In genomic region chr11:893008-893654, GRCh38 we compare ENCODE assay signal across 20 cellular contexts. TPM values are rescaled to one million over a fixed set of nuclear protein-coding genes. Genes with fewer than 3 reads are reported as not detected.
A peak's percentile ranks its signal among the peaks of the same experiment; 100 is the strongest.
DNase-seq lines count a peak whose midpoint lies in the region; ATAC-seq, FAIRE-seq and TF ChIP-seq lines count a peak whose summit lies in the region.
"Had no signal": no experiment of that assay in that cellular context is flagged by ENCODE, and none has a peak within 500 bp of the region (broad histone marks: within the 10 kb centered on the region; RNA-seq: fewer than 3 reads in every experiment).

No MANE protein-coding gene starts in this region.

- H3K4me2 ChIP-seq in K562 (ENCODE audit: insufficient read depth, low read length) (no peak overlapping the region), hepatocyte (no peak overlapping the region)

- H3K9me1 ChIP-seq in K562 (ENCODE audit: control insufficient read depth, insufficient read depth, low read length): no peaks in the 10 kb centered on the region

- peaks cover 39% of the 10 kb centered on the region; the same call in 1 of the 3 replicates for H3K36me3 ChIP-seq in K562 (ENCODE audit: control insufficient read depth, insufficient read depth, low read length)
- H3K36me3 ChIP-seq in hepatocyte (replicated peaks; ENCODE audit: insufficient read depth, low read depth): no peaks in the 10 kb centered on the region

- peak overlapping the region in 1 of 2 experiments; percentile 73; a peak in 1 of 4 replicates for H3K9ac ChIP-seq in K562 (ENCODE audit: insufficient read depth in 1 of 2, low read depth in 2 of 2, low read length in 2 of 2)

- intact Hi-C loops in natural killer cell (cut with micrococcal nuclease) (no loop called here), K562 (cut with micrococcal nuclease) (no loop called here)

- no peak for TF ChIP-seq EP300 in K562 (IDR thresholded peaks at IDR 0.05; ENCODE audit: low read length)

- no peak overlapping the region for H3K4me3 Mint-ChIP-seq in natural killer cell treated with Interleukin-12 subunit alpha and Interleukin-12 subunit beta and Interleukin-15 and Interleukin-18, amount 100 ng/mL, for 72 hours
- H3K4me3 Mint-ChIP-seq in natural killer cell: no peak overlapping the region
- H3K4me3 Mint-ChIP-seq in stimulated activated naive B cell treated with anti-CD40 and anti-IgM and Interleukin-4, amounts not matched to agents 10 μg/mL and 1 μg/mL and 100 μg/mL, for 72 hours: no peak overlapping the region
- H3K4me3 Mint-ChIP-seq in activated CD8-positive, alpha-beta T cell treated with anti-CD3 and anti-CD28 coated beads, Interleukin-2, amount 10 ng/mL, durations not matched to agents 7 days and 5 days: no peak overlapping the region
- H3K4me3 Mint-ChIP-seq: B cell; CD4-positive, CD25-positive, alpha-beta regulatory T cell; CD8-positive, alpha-beta memory T cell; HFFc6 had no signal

- TF ChIP-seq CTCF in natural killer cell (IDR thresholded peaks at IDR 0.05) (no peak), K562 (IDR thresholded peaks at IDR 0.05 in 2 of 3, conservative IDR thresholded peaks at IDR 0.05 in 1 of 3; ENCODE audit: insufficient read depth in 2 of 3, low read depth in 1 of 3, low read length in 3 of 3) (no peak), hepatocyte (IDR thresholded peaks at IDR 0.05; ENCODE audit: poor library complexity) (no peak)

- no peak for TF ChIP-seq RAD21 in K562 (CRISPR knock-in tag; conservative IDR thresholded peaks at IDR 0.05 in 1 of 2, IDR thresholded peaks at IDR 0.05 in 1 of 2)

- no TSS peak for BruUV-seq in K562 (replicated peaks; lab: Mats Ljungman, UMichigan)

- CTCF ChIA-PET in K562 (lab: Yijun Ruan, JAX; ENCODE audit: low intra/inter-chr PET ratio): no interaction called here
- CTCF ChIA-PET in activated CD8-positive, alpha-beta T cell treated with anti-CD3 and anti-CD28 coated beads, Interleukin-2, amount 10 ng/mL, durations not matched to agents 7 days and 5 days (lab: Charles Lee): no interaction called here

- no peaks in the 10 kb centered on the region for H3K36me3 Mint-ChIP-seq in natural killer cell treated with Interleukin-12 subunit alpha and Interleukin-12 subunit beta and Interleukin-15 and Interleukin-18, amount 100 ng/mL, for 72 hours
- H3K36me3 Mint-ChIP-seq in natural killer cell: no peaks in the 10 kb centered on the region
- H3K36me3 Mint-ChIP-seq in stimulated activated naive B cell treated with anti-CD40 and anti-IgM and Interleukin-4, amounts not matched to agents 10 μg/mL and 1 μg/mL and 100 μg/mL, for 72 hours: peaks cover 17 to 20% of the 10 kb centered on the region in 2 donors
- no peaks in the 10 kb centered on the region for H3K36me3 Mint-ChIP-seq in activated CD8-positive, alpha-beta T cell treated with anti-CD3 and anti-CD28 coated beads, Interleukin-2, amount 10 ng/mL, durations not matched to agents 7 days and 5 days (ENCODE audit: low read depth)
- H3K36me3 Mint-ChIP-seq: CD4-positive, CD25-positive, alpha-beta regulatory T cell had no signal

- no peak overlapping the region for H3K27ac ChIP-seq in K562 (ENCODE audit: extremely low read depth, low read depth, low read length)
- no peak overlapping the region for H3K27ac ChIP-seq in hepatocyte

- H3K4me1 ChIP-seq in K562 (replicated peaks in 1 of 2; ENCODE audit: control insufficient read depth in 2 of 2, insufficient read depth in 2 of 2, low read length in 2 of 2): peaks cover 0 to 81% of the 10 kb centered on the region in 2 experiments; a peak in 2 of 5 replicates
- peaks cover 6% of the 10 kb centered on the region for H3K4me1 ChIP-seq in hepatocyte (ENCODE audit: insufficient read depth)

- TF ChIP-seq POLR2A in K562 (conservative IDR thresholded peaks at IDR 0.05): no peak

- peak; percentile 15 to 20 for ATAC-seq in natural killer cell treated with Interleukin-12 subunit alpha and Interleukin-12 subunit beta and Interleukin-15 and Interleukin-18, amount 100 ng/mL, for 72 hours
- no peak for ATAC-seq in natural killer cell
- ATAC-seq in K562: no peak
- ATAC-seq in stimulated activated naive B cell treated with anti-CD40 and anti-IgM and Interleukin-4, amounts not matched to agents 10 μg/mL and 1 μg/mL and 100 μg/mL, for 72 hours (replicated peaks): no peak
- ATAC-seq in activated CD8-positive, alpha-beta T cell treated with anti-CD3 and anti-CD28 coated beads, Interleukin-2, amount 10 ng/mL, durations not matched to agents 7 days and 5 days: no peak
- ATAC-seq: GM12878, HCT116 had no signal

- DNase-seq in natural killer cell treated with Interleukin-12 subunit alpha and Interleukin-12 subunit beta and Interleukin-15 and Interleukin-18, amount 100 ng/mL, for 72 hours (ENCODE audit: low spot score): no peak
- DNase-seq in natural killer cell: no peak
- DNase-seq in K562 (ENCODE audit: extremely low read depth in 1 of 4, low spot score in 3 of 4): no peak
- DNase-seq in stimulated activated naive B cell treated with anti-CD40 and anti-IgM and Interleukin-4, amounts not matched to agents 10 μg/mL and 1 μg/mL and 100 μg/mL, for 72 hours: no peak
- no peak for DNase-seq in activated CD8-positive, alpha-beta T cell treated with anti-CD3 and anti-CD28 coated beads, Interleukin-2, amount 10 ng/mL, durations not matched to agents 7 days and 5 days
- no peak for DNase-seq in hepatocyte (ENCODE audit: low spot score)
- DNase-seq: C1 segment of cervical spinal cord; CD4-positive, CD25-positive, alpha-beta regulatory T cell; CD8-positive, alpha-beta memory T cell; COR-L47; DMS 273 treated with DMSO at 0.1 percent for 48 hours; DMS53; DND-41; EL; GOT3; H7; HFFc6 had no signal

- no peak for FAIRE-seq in K562 (lab: Jason Lieb, UNC)
- FAIRE-seq: GM12878 had no signal

- no peaks in the 10 kb centered on the region for H3K9me3 Mint-ChIP-seq in natural killer cell treated with Interleukin-12 subunit alpha and Interleukin-12 subunit beta and Interleukin-15 and Interleukin-18, amount 100 ng/mL, for 72 hours
- no peaks in the 10 kb centered on the region for H3K9me3 Mint-ChIP-seq in natural killer cell
- no peaks in the 10 kb centered on the region for H3K9me3 Mint-ChIP-seq in stimulated activated naive B cell treated with anti-CD40 and anti-IgM and Interleukin-4, amounts not matched to agents 10 μg/mL and 1 μg/mL and 100 μg/mL, for 72 hours
- H3K9me3 Mint-ChIP-seq in activated CD8-positive, alpha-beta T cell treated with anti-CD3 and anti-CD28 coated beads, Interleukin-2, amount 10 ng/mL, durations not matched to agents 7 days and 5 days (ENCODE audit: insufficient read depth): no peaks in the 10 kb centered on the region
- H3K9me3 Mint-ChIP-seq: CD4-positive, CD25-positive, alpha-beta regulatory T cell; CD8-positive, alpha-beta memory T cell; HFFc6 had no signal

- H3K79me2 ChIP-seq in K562 (ENCODE audit: control insufficient read depth, insufficient read depth, low read length) (no peaks in the 10 kb centered on the region), hepatocyte (no peaks in the 10 kb centered on the region)

- H3K9me2 ChIP-seq in hepatocyte (replicated peaks; ENCODE audit: insufficient read depth): no peaks in the 10 kb centered on the region

- 84% methylated on average over 11 of the region's 13 CpGs for WGBS in K562 (ENCODE audit: insufficient coverage, low coverage, missing lambda C conversion rate)
- WGBS in hepatocyte (ENCODE audit: low lambda C conversion rate, missing lambda C conversion rate): 87% methylated on average over 13 of the region's 13 CpGs

- H3K4me1 Mint-ChIP-seq in natural killer cell treated with Interleukin-12 subunit alpha and Interleukin-12 subunit beta and Interleukin-15 and Interleukin-18, amount 100 ng/mL, for 72 hours (ENCODE audit: low read depth in 2 of 2): peaks cover 0 to 4% of the 10 kb centered on the region in 2 donors
- H3K4me1 Mint-ChIP-seq in natural killer cell: peaks cover 0 to 4% of the 10 kb centered on the region in 2 donors
- H3K4me1 Mint-ChIP-seq in stimulated activated naive B cell treated with anti-CD40 and anti-IgM and Interleukin-4, amounts not matched to agents 10 μg/mL and 1 μg/mL and 100 μg/mL, for 72 hours: peaks cover 3 to 4% of the 10 kb centered on the region in 2 donors
- peaks cover 3% of the 10 kb centered on the region for H3K4me1 Mint-ChIP-seq in activated CD8-positive, alpha-beta T cell treated with anti-CD3 and anti-CD28 coated beads, Interleukin-2, amount 10 ng/mL, durations not matched to agents 7 days and 5 days (ENCODE audit: low read depth)
- H3K4me1 Mint-ChIP-seq: B cell; CD8-positive, alpha-beta memory T cell had no signal

- in situ Hi-C loops in K562 (cut with MboI): no loop called here

- H3K27me3 Mint-ChIP-seq in natural killer cell treated with Interleukin-12 subunit alpha and Interleukin-12 subunit beta and Interleukin-15 and Interleukin-18, amount 100 ng/mL, for 72 hours: no peaks in the 10 kb centered on the region
- H3K27me3 Mint-ChIP-seq in natural killer cell (ENCODE audit: low read depth in 2 of 2): no peaks in the 10 kb centered on the region
- no peaks in the 10 kb centered on the region for H3K27me3 Mint-ChIP-seq in stimulated activated naive B cell treated with anti-CD40 and anti-IgM and Interleukin-4, amounts not matched to agents 10 μg/mL and 1 μg/mL and 100 μg/mL, for 72 hours
- no peaks in the 10 kb centered on the region for H3K27me3 Mint-ChIP-seq in activated CD8-positive, alpha-beta T cell treated with anti-CD3 and anti-CD28 coated beads, Interleukin-2, amount 10 ng/mL, durations not matched to agents 7 days and 5 days (ENCODE audit: low read depth)
- H3K27me3 Mint-ChIP-seq: B cell; CD4-positive, CD25-positive, alpha-beta regulatory T cell; CD8-positive, alpha-beta memory T cell had no signal

- H3K27ac Mint-ChIP-seq in natural killer cell treated with Interleukin-12 subunit alpha and Interleukin-12 subunit beta and Interleukin-15 and Interleukin-18, amount 100 ng/mL, for 72 hours: no peak overlapping the region
- no peak overlapping the region for H3K27ac Mint-ChIP-seq in natural killer cell
- peak overlapping the region; percentile 62 for H3K27ac Mint-ChIP-seq in stimulated activated naive B cell treated with anti-CD40 and anti-IgM and Interleukin-4, amounts not matched to agents 10 μg/mL and 1 μg/mL and 100 μg/mL, for 72 hours
- no peak overlapping the region for H3K27ac Mint-ChIP-seq in activated CD8-positive, alpha-beta T cell treated with anti-CD3 and anti-CD28 coated beads, Interleukin-2, amount 10 ng/mL, durations not matched to agents 7 days and 5 days
- H3K27ac Mint-ChIP-seq: B cell; CD4-positive, CD25-positive, alpha-beta regulatory T cell; CD8-positive, alpha-beta memory T cell; HFFc6 had no signal

- POLR2A ChIA-PET in K562 (lab: Yijun Ruan, JAX): no interaction called here
- POLR2A ChIA-PET in activated CD8-positive, alpha-beta T cell treated with anti-CD3 and anti-CD28 coated beads, Interleukin-2, amount 10 ng/mL, durations not matched to agents 7 days and 5 days (lab: Charles Lee): no interaction called here

- H3K4me3 ChIP-seq in K562 (no peak overlapping the region), hepatocyte (no peak overlapping the region)
- H3K4me3 ChIP-seq: GM12878 had no signal

- H3K27me3 ChIP-seq in K562 (ENCODE audit: control insufficient read depth in 2 of 2, insufficient read depth in 2 of 2, low read length in 2 of 2) (no peaks in the 10 kb centered on the region), hepatocyte (no peaks in the 10 kb centered on the region)

- H2AFZ ChIP-seq in K562 (ENCODE audit: low read depth, low read length) (no peak overlapping the region), hepatocyte (no peak overlapping the region)

- H3K9me3 ChIP-seq in K562 (replicated peaks; ENCODE audit: control insufficient read depth, insufficient read depth, low read depth, low read length): no peaks in the 10 kb centered on the region
- H3K9me3 ChIP-seq in hepatocyte (ENCODE audit: low read depth): no peaks in the 10 kb centered on the region

- H4K20me1 ChIP-seq in K562 (replicated peaks; ENCODE audit: control insufficient read depth, insufficient read depth, low read length) (no peaks in the 10 kb centered on the region; the same call in 1 of the 2 replicates), hepatocyte (ENCODE audit: insufficient read depth, poor library complexity, severe bottlenecking) (no peaks in the 10 kb centered on the region)

RNA-seq across cellular contexts. Expression of gene CHID1, which starts 17.5 kb away (rescaled TPM):
- total RNA-seq in natural killer cell treated with Interleukin-12 subunit alpha and Interleukin-12 subunit beta and Interleukin-15 and Interleukin-18, amount 100 ng/mL, for 72 hours: 100 to 1,000 TPM in 1 of 2 donors, 10 to 100 TPM in 1; 64.8 to 115 TPM
- total RNA-seq in natural killer cell: 10 to 100 TPM; 32.6 to 40.3 (median 33.2) TPM
- 131 and 294 TPM in 2 replicates for total RNA-seq in K562 (2011; cell fraction: chromatin; rRNA removed; ENCODE audit: low replicate concordance)
- 219 and 240 TPM in 2 replicates for total RNA-seq in K562 (2011; cell fraction: nucleolus; rRNA removed)
- 152 and 195 TPM in 2 replicates for total RNA-seq in K562 (2011; cell fraction: nucleoplasm; rRNA removed)
- 39.8 and 54.6 TPM in 2 replicates for total RNA-seq in K562 (2014; rRNA removed)
- 14.2 and 22.4 TPM in 2 replicates for total RNA-seq in K562 (2014; rRNA removed; fragmentation: Illumina TruSeq; extraction: Trizol)
- 35.6 and 35.8 TPM in 2 replicates for total RNA-seq in K562 (2015; rRNA removed; fragmentation: Illumina TruSeq; extraction: Trizol)
- total RNA-seq in K562 (2021): 108 and 114 TPM in 2 replicates
- polyA plus RNA-seq in K562 (2011; rRNA removed): 46.0 and 56.3 TPM in 2 replicates
- 80.3 and 118 TPM in 2 replicates for polyA plus RNA-seq in K562 (2011; cell fraction: cytosol; rRNA removed)
- 57.2 and 75.5 TPM in 2 replicates for polyA plus RNA-seq in K562 (2011; cell fraction: nucleus; rRNA removed)
- 82.8 and 102 TPM in 2 replicates for polyA plus RNA-seq in K562 (2012)
- 67.7 and 81.6 TPM in 2 replicates for polyA plus RNA-seq in K562 (2014; fragmentation: Illumina TruSeq; extraction: Trizol)
- 10 to 100 TPM; 15.1 to 29.6 TPM for polyA plus RNA-seq in K562 (2014; fragmentation: Nextera tagmentation; extraction: Ambion mirVana)
- polyA plus RNA-seq in K562 (2014; rRNA removed): 57.8 and 70.5 TPM in 2 replicates
- 48.8 and 59.6 TPM in 2 replicates for polyA minus RNA-seq in K562 (2011; rRNA and poly(A)+ RNA removed)
- 54.2 and 58.6 TPM in 2 replicates for polyA minus RNA-seq in K562 (2011; cell fraction: cytosol; rRNA and poly(A)+ RNA removed)
- 29.0 and 29.1 TPM in 2 replicates for polyA minus RNA-seq in K562 (2011; cell fraction: nucleus; rRNA and poly(A)+ RNA removed)
- total RNA-seq in activated CD8-positive, alpha-beta T cell treated with anti-CD3 and anti-CD28 coated beads, Interleukin-2, amount 10 ng/mL, durations not matched to agents 7 days and 5 days: 10 to 100 TPM; 46.1 to 48.4 TPM
- 61.5 and 92.4 TPM in 2 replicates for total RNA-seq in hepatocyte
- 152 and 155 TPM in 2 replicates for polyA plus RNA-seq in hepatocyte

RNA-seq across cellular contexts. Expression of gene AP2A2, which starts 32.5 kb away (rescaled TPM):
- 10 to 100 TPM; 51.6 to 75.1 TPM for total RNA-seq in natural killer cell treated with Interleukin-12 subunit alpha and Interleukin-12 subunit beta and Interleukin-15 and Interleukin-18, amount 100 ng/mL, for 72 hours
- total RNA-seq in natural killer cell: 100 to 1,000 TPM in 1 of 3 donors, 10 to 100 TPM in 2; 57.2 to 120 (median 82.9) TPM
- total RNA-seq in K562 (2011; cell fraction: chromatin; rRNA removed; ENCODE audit: low replicate concordance): 125 and 255 TPM in 2 replicates
- total RNA-seq in K562 (2011; cell fraction: nucleolus; rRNA removed): 84.6 and 90.9 TPM in 2 replicates
- total RNA-seq in K562 (2011; cell fraction: nucleoplasm; rRNA removed): 84.5 and 112 TPM in 2 replicates
- 8.1 and 11.0 TPM in 2 replicates for total RNA-seq in K562 (2014; rRNA removed)
- total RNA-seq in K562 (2014; rRNA removed; fragmentation: Illumina TruSeq; extraction: Trizol): 11.9 and 16.2 TPM in 2 replicates
- 19.8 and 22.8 TPM in 2 replicates for total RNA-seq in K562 (2015; rRNA removed; fragmentation: Illumina TruSeq; extraction: Trizol)
- 26.2 and 33.3 TPM in 2 replicates for total RNA-seq in K562 (2021)
- polyA plus RNA-seq in K562 (2011; rRNA removed): 27.7 and 30.6 TPM in 2 replicates
- 20.2 and 29.9 TPM in 2 replicates for polyA plus RNA-seq in K562 (2011; cell fraction: cytosol; rRNA removed)
- 82.5 and 86.1 TPM in 2 replicates for polyA plus RNA-seq in K562 (2011; cell fraction: nucleus; rRNA removed)
- polyA plus RNA-seq in K562 (2012): 31.2 and 48.0 TPM in 2 replicates
- 29.5 and 41.7 TPM in 2 replicates for polyA plus RNA-seq in K562 (2014; fragmentation: Illumina TruSeq; extraction: Trizol)
- 1 to 10 TPM in 1 of 2 experiments, under 1 TPM in 1; 0.69 to 1.3 TPM for polyA plus RNA-seq in K562 (2014; fragmentation: Nextera tagmentation; extraction: Ambion mirVana)
- polyA plus RNA-seq in K562 (2014; rRNA removed): 15.2 and 16.7 TPM in 2 replicates
- polyA minus RNA-seq in K562 (2011; rRNA and poly(A)+ RNA removed): 21.8 and 29.8 TPM in 2 replicates
- polyA minus RNA-seq in K562 (2011; cell fraction: cytosol; rRNA and poly(A)+ RNA removed): 76.6 and 78.5 TPM in 2 replicates
- 26.1 and 39.5 TPM in 2 replicates for polyA minus RNA-seq in K562 (2011; cell fraction: nucleus; rRNA and poly(A)+ RNA removed)
- total RNA-seq in activated CD8-positive, alpha-beta T cell treated with anti-CD3 and anti-CD28 coated beads, Interleukin-2, amount 10 ng/mL, durations not matched to agents 7 days and 5 days: 10 to 100 TPM; 40.1 to 54.0 TPM
- 57.8 and 68.0 TPM in 2 replicates for total RNA-seq in hepatocyte
- polyA plus RNA-seq in hepatocyte: 49.7 and 56.2 TPM in 2 replicates

RNA-seq across cellular contexts. Expression of gene TSPAN4, which starts 50.5 kb away (rescaled TPM):
- 10 to 100 TPM; 17.4 to 31.4 TPM for total RNA-seq in natural killer cell treated with Interleukin-12 subunit alpha and Interleukin-12 subunit beta and Interleukin-15 and Interleukin-18, amount 100 ng/mL, for 72 hours
- total RNA-seq in natural killer cell: 10 to 100 TPM; 11.2 to 18.6 (median 14.6) TPM
- 19.4 and 74.3 TPM in 2 replicates for total RNA-seq in K562 (2011; cell fraction: chromatin; rRNA removed; ENCODE audit: low replicate concordance)
- 78.6 and 92.9 TPM in 2 replicates for total RNA-seq in K562 (2011; cell fraction: nucleolus; rRNA removed)
- 32.7 and 41.1 TPM in 2 replicates for total RNA-seq in K562 (2011; cell fraction: nucleoplasm; rRNA removed)
- 23.1 and 40.5 TPM in 2 replicates for total RNA-seq in K562 (2014; rRNA removed)
- total RNA-seq in K562 (2014; rRNA removed; fragmentation: Illumina TruSeq; extraction: Trizol): 2.3 and 3.8 TPM in 2 replicates
- 15.7 and 16.7 TPM in 2 replicates for total RNA-seq in K562 (2015; rRNA removed; fragmentation: Illumina TruSeq; extraction: Trizol)
- total RNA-seq in K562 (2021): 27.6 and 28.3 TPM in 2 replicates
- polyA plus RNA-seq in K562 (2011; rRNA removed): 21.5 and 42.1 TPM in 2 replicates
- polyA plus RNA-seq in K562 (2011; cell fraction: cytosol; rRNA removed): 46.2 and 103 TPM in 2 replicates
- polyA plus RNA-seq in K562 (2011; cell fraction: nucleus; rRNA removed): 108 and 187 TPM in 2 replicates
- 26.1 and 35.7 TPM in 2 replicates for polyA plus RNA-seq in K562 (2012)
- polyA plus RNA-seq in K562 (2014; fragmentation: Illumina TruSeq; extraction: Trizol): 5.6 and 19.8 TPM in 2 replicates
- polyA plus RNA-seq in K562 (2014; fragmentation: Nextera tagmentation; extraction: Ambion mirVana): 1 to 10 TPM in 1 of 2 experiments, under 1 TPM in 1; 0.07 to 2.4 TPM
- 31.0 and 33.0 TPM in 2 replicates for polyA plus RNA-seq in K562 (2014; rRNA removed)
- polyA minus RNA-seq in K562 (2011; rRNA and poly(A)+ RNA removed): 6.9 and 10.4 TPM in 2 replicates
- 27.9 and 34.5 TPM in 2 replicates for polyA minus RNA-seq in K562 (2011; cell fraction: cytosol; rRNA and poly(A)+ RNA removed)
- polyA minus RNA-seq in K562 (2011; cell fraction: nucleus; rRNA and poly(A)+ RNA removed): 18.6 and 21.2 TPM in 2 replicates
- total RNA-seq in activated CD8-positive, alpha-beta T cell treated with anti-CD3 and anti-CD28 coated beads, Interleukin-2, amount 10 ng/mL, durations not matched to agents 7 days and 5 days: 10 to 100 TPM; 20.0 to 21.7 TPM
- total RNA-seq in hepatocyte: 62.5 and 82.8 TPM in 2 replicates
- 148 and 177 TPM in 2 replicates for polyA plus RNA-seq in hepatocyte

RNA-seq across cellular contexts. Expression of gene POLR2L, which starts 50.8 kb away (rescaled TPM):
- 10 to 100 TPM; 97.4 to 97.8 TPM for total RNA-seq in natural killer cell treated with Interleukin-12 subunit alpha and Interleukin-12 subunit beta and Interleukin-15 and Interleukin-18, amount 100 ng/mL, for 72 hours
- total RNA-seq in natural killer cell: 10 to 100 TPM; 48.2 to 63.8 (median 61.2) TPM
- total RNA-seq in K562 (2011; cell fraction: chromatin; rRNA removed; ENCODE audit: low replicate concordance): 11.3 and 43.7 TPM in 2 replicates
- 55.9 and 78.4 TPM in 2 replicates for total RNA-seq in K562 (2011; cell fraction: nucleolus; rRNA removed)
- 39.7 and 45.6 TPM in 2 replicates for total RNA-seq in K562 (2011; cell fraction: nucleoplasm; rRNA removed)
- 688 and 1,043 TPM in 2 replicates for total RNA-seq in K562 (2014; rRNA removed)
- 21.4 and 38.3 TPM in 2 replicates for total RNA-seq in K562 (2014; rRNA removed; fragmentation: Illumina TruSeq; extraction: Trizol)
- total RNA-seq in K562 (2015; rRNA removed; fragmentation: Illumina TruSeq; extraction: Trizol): 170 and 171 TPM in 2 replicates
- 217 and 237 TPM in 2 replicates for total RNA-seq in K562 (2021)
- 40.7 and 91.6 TPM in 2 replicates for polyA plus RNA-seq in K562 (2011; rRNA removed)
- polyA plus RNA-seq in K562 (2011; cell fraction: cytosol; rRNA removed): 76.1 and 201 TPM in 2 replicates
- 112 and 200 TPM in 2 replicates for polyA plus RNA-seq in K562 (2011; cell fraction: nucleus; rRNA removed)
- polyA plus RNA-seq in K562 (2012): 226 and 569 TPM in 2 replicates
- 48.1 and 191 TPM in 2 replicates for polyA plus RNA-seq in K562 (2014; fragmentation: Illumina TruSeq; extraction: Trizol)
- 100 to 1,000 TPM in 1 of 2 experiments, 10 to 100 TPM in 1; 97.7 to 108 TPM for polyA plus RNA-seq in K562 (2014; fragmentation: Nextera tagmentation; extraction: Ambion mirVana)
- 350 and 635 TPM in 2 replicates for polyA plus RNA-seq in K562 (2014; rRNA removed)
- 35.2 and 74.3 TPM in 2 replicates for polyA minus RNA-seq in K562 (2011; rRNA and poly(A)+ RNA removed)
- polyA minus RNA-seq in K562 (2011; cell fraction: cytosol; rRNA and poly(A)+ RNA removed): 127 and 132 TPM in 2 replicates
- 29.1 and 33.3 TPM in 2 replicates for polyA minus RNA-seq in K562 (2011; cell fraction: nucleus; rRNA and poly(A)+ RNA removed)
- 100 to 1,000 TPM; 127 to 140 TPM for total RNA-seq in activated CD8-positive, alpha-beta T cell treated with anti-CD3 and anti-CD28 coated beads, Interleukin-2, amount 10 ng/mL, durations not matched to agents 7 days and 5 days
- total RNA-seq in hepatocyte: 38.0 and 50.2 TPM in 2 replicates
- polyA plus RNA-seq in hepatocyte: 372 and 402 TPM in 2 replicates

Comparison
In these comparisons a context has a peak if more than half of its experiments do, and no peak if none do; other contexts are left out.
1. ATAC-seq: peak in natural killer cell treated with Interleukin-12 subunit alpha and Interleukin-12 subunit beta and Interleukin-15 and Interleukin-18, amount 100 ng/mL, for 72 hours (2 of 2); none in natural killer cell (0 of 3), K562 (single experiment), stimulated activated naive B cell treated with anti-CD40 and anti-IgM and Interleukin-4, amounts not matched to agents 10 μg/mL and 1 μg/mL and 100 μg/mL, for 72 hours (0 of 2) and activated CD8-positive, alpha-beta T cell treated with anti-CD3 and anti-CD28 coated beads, Interleukin-2, amount 10 ng/mL, durations not matched to agents 7 days and 5 days (single experiment).